Comparison of ENCODE assay signal across 16 cellular contexts in genomic region chr12:43079481-43079880, GRCh38.
DNase-seq lines count a peak whose midpoint lies in the region; ATAC-seq, FAIRE-seq and TF ChIP-seq lines count a peak whose summit lies in the region.
"Had no signal": no experiment of that assay in that cellular context is flagged by ENCODE, and none has a peak within 500 bp of the region (broad histone marks: within the 10 kb centered on the region; RNA-seq: fewer than 3 reads in every experiment).

No MANE protein-coding gene starts in this region.

- H3K27me3 ChIP-seq in astrocyte (ENCODE audit: insufficient read depth, low read length) (no peaks in the 10 kb centered on the region), neural cell (ENCODE audit: insufficient read depth, low read depth, low read length) (no peaks in the 10 kb centered on the region)
- H3K27me3 ChIP-seq: BLaER1 treated with 17β-estradiol and CSF1 and Interleukin-3, amounts not matched to agents 10 nM and 100 nM had no signal

- H3F3A ChIP-seq in neural cell (ENCODE audit: insufficient read depth, low read length, poor library complexity, severe bottlenecking), result no peaks in the 10 kb centered on the region

- ATAC-seq in A549, result no peak
- ATAC-seq in GM18870 (IDR thresholded peaks at IDR 0.05; ENCODE audit: unreplicated experiment), result no peak
- ATAC-seq: HCT116 had no signal

- H4K20me1 ChIP-seq in astrocyte (ENCODE audit: insufficient read depth, low read length) (no peaks in the 10 kb centered on the region), neural cell (ENCODE audit: insufficient read depth) (no peaks in the 10 kb centered on the region)
- H4K20me1 ChIP-seq: BLaER1 treated with 17β-estradiol and CSF1 and Interleukin-3, amounts not matched to agents 10 nM and 100 nM had no signal

- peaks cover 2% of the 10 kb centered on the region for H3K9me3 Mint-ChIP-seq in astrocyte (ENCODE audit: unreplicated experiment)

- no peak for TF ChIP-seq EP300 in A549 (IDR thresholded peaks at IDR 0.05)
- no peak for TF ChIP-seq EP300 in neural cell (conservative IDR thresholded peaks at IDR 0.05; ENCODE audit: poor library complexity, severe bottlenecking)

- TF ChIP-seq CTCF in A549 (IDR thresholded peaks at IDR 0.05) (no peak), astrocyte (IDR thresholded peaks at IDR 0.05; ENCODE audit: insufficient read depth, low read depth, low read length) (no peak), epithelial cell of esophagus (IDR thresholded peaks at IDR 0.05; ENCODE audit: insufficient read depth, low read depth, low read length, missing control alignments) (no peak), neural cell (IDR thresholded peaks at IDR 0.05; ENCODE audit: poor library complexity, severe bottlenecking) (no peak)

- CTCF ChIA-PET in A549 (lab: Yijun Ruan, JAX), result no interaction called here

- H3K36me3 Mint-ChIP-seq in astrocyte (ENCODE audit: low read depth, unreplicated experiment), result no peaks in the 10 kb centered on the region
- H3K36me3 Mint-ChIP-seq: CD4-positive, CD25-positive, alpha-beta regulatory T cell had no signal

- H3K27me3 Mint-ChIP-seq in astrocyte (ENCODE audit: low read depth, unreplicated experiment), result no peaks in the 10 kb centered on the region
- H3K27me3 Mint-ChIP-seq: CD4-positive, CD25-positive, alpha-beta regulatory T cell had no signal

- no peaks in the 10 kb centered on the region for H3K9me2 ChIP-seq in neural cell (ENCODE audit: insufficient read depth, low read length)

- H3K4me3 ChIP-seq in A549 (no peak overlapping the region), astrocyte (ENCODE audit: insufficient read depth, low read depth, low read length) (no peak overlapping the region), epithelial cell of esophagus (ENCODE audit: low read length) (no peak overlapping the region), neural cell (ENCODE audit: low read length) (no peak overlapping the region)
- H3K4me3 ChIP-seq: BLaER1 treated with 17β-estradiol and CSF1 and Interleukin-3, amounts not matched to agents 10 nM and 100 nM had no signal

- no peak overlapping the region for H3K9ac ChIP-seq in astrocyte (ENCODE audit: low read length)
- no peak overlapping the region for H3K9ac ChIP-seq in neural cell (ENCODE audit: low read length)
- H3K9ac ChIP-seq: BLaER1 treated with 17β-estradiol and CSF1 and Interleukin-3, amounts not matched to agents 10 nM and 100 nM had no signal

- H3K9me3 ChIP-seq in A549 (0 out of 3 replicates have a peak, but pooled peaks cover 4% of the 10 kb centered on the region), astrocyte (ENCODE audit: insufficient read depth, low read depth, low read length) (no peaks in the 10 kb centered on the region), neural cell (ENCODE audit: low read length) (no peaks in the 10 kb centered on the region)

- H3K27ac Mint-ChIP-seq in astrocyte (ENCODE audit: unreplicated experiment), result no peak overlapping the region
- H3K27ac Mint-ChIP-seq: CD4-positive, CD25-positive, alpha-beta regulatory T cell had no signal

- H3K4me2 ChIP-seq in A549 (no peak overlapping the region), astrocyte (ENCODE audit: low read length) (no peak overlapping the region), neural cell (ENCODE audit: low read length) (no peak overlapping the region)
- H3K4me2 ChIP-seq: BLaER1 treated with 17β-estradiol and CSF1 and Interleukin-3, amounts not matched to agents 10 nM and 100 nM had no signal

- no peak for TF ChIP-seq POLR2A in A549 (IDR thresholded peaks at IDR 0.05; ENCODE audit: low read length)

- FAIRE-seq in A549 (lab: Jason Lieb, UNC), result peak; percentile 56
- FAIRE-seq in astrocyte (lab: Jason Lieb, UNC), result no peak

- POLR2A ChIA-PET in A549 (lab: Yijun Ruan, JAX), result no interaction called here

- H2AFZ ChIP-seq in astrocyte (ENCODE audit: low read depth, low read length) (no peak overlapping the region), neural cell (ENCODE audit: low read depth, low read length) (no peak overlapping the region)

- no peaks in the 10 kb centered on the region for H3K79me2 ChIP-seq in astrocyte (ENCODE audit: insufficient read depth, low read length)
- no peaks in the 10 kb centered on the region for H3K79me2 ChIP-seq in neural cell (replicated peaks; ENCODE audit: insufficient read depth, low read length)

- H3K36me3 ChIP-seq in astrocyte (ENCODE audit: insufficient read depth, low read length) (no peaks in the 10 kb centered on the region), neural cell (ENCODE audit: insufficient read depth, low read length) (no peaks in the 10 kb centered on the region)
- H3K36me3 ChIP-seq: BLaER1 treated with 17β-estradiol and CSF1 and Interleukin-3, amounts not matched to agents 10 nM and 100 nM had no signal

- DNase-seq in A549 (ENCODE audit: low read depth in 1 of 2, low spot score in 1 of 2) (no peak), astrocyte (ENCODE audit: low read depth) (peak; percentile 18), epithelial cell of esophagus (ENCODE audit: low read depth) (peak; percentile 6), EL (no peak), A172 (ENCODE audit: low spot score) (no peak)
- DNase-seq in stimulated activated CD4-positive, alpha-beta T cell treated with anti-CD3 and anti-CD28 coated beads, Interleukin-4, amount 100 ng/mL, for 1 hour, result no peak
- DNase-seq: ACHN; CD4-positive, CD25-positive, alpha-beta regulatory T cell; DND-41; GF-D8 had no signal

- no peaks in the 10 kb centered on the region for H3K4me1 Mint-ChIP-seq in astrocyte (ENCODE audit: low read depth, unreplicated experiment)
- H3K4me1 Mint-ChIP-seq: CD4-positive, CD25-positive, alpha-beta regulatory T cell had no signal

- no peaks in the 10 kb centered on the region for H3K4me1 ChIP-seq in A549
- no peaks in the 10 kb centered on the region for H3K4me1 ChIP-seq in astrocyte (ENCODE audit: insufficient read depth, low read length)
- H3K4me1 ChIP-seq: BLaER1 treated with 17β-estradiol and CSF1 and Interleukin-3, amounts not matched to agents 10 nM and 100 nM had no signal

- TF ChIP-seq RAD21 in A549 (conservative IDR thresholded peaks at IDR 0.05 in 1 of 2, IDR thresholded peaks at IDR 0.05 in 1 of 2) (no peak), neural cell (conservative IDR thresholded peaks at IDR 0.05) (no peak)

- H3K27ac ChIP-seq in A549, result no peak overlapping the region
- H3K27ac ChIP-seq in astrocyte (ENCODE audit: low read depth, low read length), result no peak overlapping the region
- peak overlapping the region; percentile 24 for H3K27ac ChIP-seq in neural cell (ENCODE audit: low read length)
- H3K27ac ChIP-seq: 22Rv1; BLaER1 treated with 17β-estradiol and CSF1 and Interleukin-3, amounts not matched to agents 10 nM and 100 nM; HL-60 had no signal

- H3K4me3 Mint-ChIP-seq in astrocyte (ENCODE audit: unreplicated experiment), result no peak overlapping the region
- H3K4me3 Mint-ChIP-seq: CD4-positive, CD25-positive, alpha-beta regulatory T cell had no signal

TF ChIP-seq in A549, 52 proteins besides CTCF, POLR2A, EP300 and RAD21 (continues in another document):
- TF ChIP-seq BCL3 (IDR thresholded peaks at IDR 0.05), result no peak
- TF ChIP-seq CBX8 (IDR thresholded peaks at IDR 0.05), result no peak
- TF ChIP-seq ELK1 (IDR thresholded peaks at IDR 0.05; ENCODE audit: low read depth, low read length), result no peak
- TF ChIP-seq JUNB (IDR thresholded peaks at IDR 0.05), result no peak
- TF ChIP-seq GATA3 (IDR thresholded peaks at IDR 0.05; ENCODE audit: borderline replicate concordance), result no peak
- TF ChIP-seq HOXA7 (CRISPR knock-in tag; IDR thresholded peaks at IDR 0.05), result no peak

TF ChIP-seq in neural cell, 6 proteins besides CTCF, POLR2A, EP300 and RAD21:
- TF ChIP-seq REST (IDR thresholded peaks at IDR 0.05; ENCODE audit: borderline replicate concordance), result no peak
- no peak for TF ChIP-seq MXI1 (conservative IDR thresholded peaks at IDR 0.05; ENCODE audit: poor library complexity, severe bottlenecking)
- no peak for TF ChIP-seq TAF1 (IDR thresholded peaks at IDR 0.05; ENCODE audit: low read depth)
- no peak for TF ChIP-seq POLR2AphosphoS5 (IDR thresholded peaks at IDR 0.05)
- no peak for TF ChIP-seq SMC3 (conservative IDR thresholded peaks at IDR 0.05; ENCODE audit: poor library complexity)
- no peak for TF ChIP-seq EZH2 (IDR thresholded peaks at IDR 0.05; ENCODE audit: borderline replicate concordance, insufficient read depth, low read length, poor library complexity, severe bottlenecking)

Comparison
In these comparisons a context has a peak if more than half of its experiments do, and no peak if none do; other contexts are left out.
1. DNase-seq: peak in astrocyte (single experiment) and epithelial cell of esophagus (single experiment); none in A549 (0 of 2), EL (single experiment), stimulated activated CD4-positive, alpha-beta T cell treated with anti-CD3 and anti-CD28 coated beads, Interleukin-4, amount 100 ng/mL, for 1 hour (single experiment) and A172 (single experiment).